In the genomic region with DNA sequence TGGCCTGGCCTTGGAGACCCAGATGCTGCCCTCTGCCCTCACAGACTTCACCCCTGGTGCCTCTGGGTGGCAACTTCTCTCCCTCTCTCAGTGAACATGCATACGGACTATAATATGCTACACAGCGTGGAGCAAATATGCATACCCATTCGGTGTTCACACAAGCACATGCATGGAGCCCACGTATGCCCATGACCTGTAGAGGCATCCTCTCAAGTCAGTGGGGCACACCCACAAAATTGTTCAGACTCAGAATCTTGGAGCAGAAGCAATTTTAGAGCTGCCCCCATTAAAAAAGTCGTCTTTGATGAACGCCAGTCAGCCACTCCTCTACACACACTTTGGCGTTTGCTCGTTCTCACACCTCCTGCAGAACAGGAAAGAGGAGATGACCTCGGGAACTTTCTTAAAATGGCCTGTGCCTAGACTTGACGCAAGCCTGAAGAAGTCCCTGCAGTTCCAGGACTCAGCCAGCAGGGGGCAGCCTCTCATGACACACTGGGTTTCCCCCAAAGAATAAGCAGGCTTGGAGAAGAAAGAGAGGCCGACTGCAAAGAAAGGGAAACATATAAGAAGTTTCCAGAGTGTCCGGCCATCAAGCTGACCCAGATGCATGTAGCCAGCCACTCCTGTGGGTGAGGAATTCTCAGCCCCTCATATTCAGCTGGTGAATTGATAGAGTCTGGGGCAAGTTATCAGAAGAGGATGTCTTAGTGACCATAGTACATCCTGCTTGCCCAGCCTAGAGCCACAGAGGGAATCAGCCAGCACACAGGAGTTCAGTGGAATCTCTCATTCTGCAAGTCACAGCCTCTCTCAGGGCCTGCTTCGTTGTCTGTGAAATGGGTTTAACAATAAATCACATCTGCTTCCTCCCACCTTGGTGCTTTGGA, we compare ENCODE assay signal across 8 cellular contexts. TPM values are rescaled to one million over a fixed set of nuclear protein-coding genes. Genes with fewer than 3 reads are reported as not detected.
DNase-seq lines count a peak whose midpoint lies in the region; ATAC-seq and TF ChIP-seq lines count a peak whose summit lies in the region.

No MANE protein-coding gene starts in this region.

- H3K4me1 Mint-ChIP-seq in activated naive CD4-positive, alpha-beta T cell treated with anti-CD3 and anti-CD28 coated beads for 36 hours (ENCODE audit: low read depth): peaks cover 1% of the 10 kb centered on the region
- peaks cover 4% of the 10 kb centered on the region for H3K4me1 Mint-ChIP-seq in glutamatergic neuron (ENCODE audit: low read depth, unreplicated experiment)

- H3K27ac Mint-ChIP-seq in activated naive CD4-positive, alpha-beta T cell treated with anti-CD3 and anti-CD28 coated beads for 36 hours: no peak overlapping the region
- no peak overlapping the region for H3K27ac Mint-ChIP-seq in glutamatergic neuron (ENCODE audit: unreplicated experiment)

- H3K9me3 Mint-ChIP-seq in activated naive CD4-positive, alpha-beta T cell treated with anti-CD3 and anti-CD28 coated beads for 36 hours: no peaks in the 10 kb centered on the region
- no peaks in the 10 kb centered on the region for H3K9me3 Mint-ChIP-seq in glutamatergic neuron (ENCODE audit: unreplicated experiment)

- CTCF ChIA-PET in activated naive CD4-positive, alpha-beta T cell treated with anti-CD3 and anti-CD28 coated beads for 36 hours (lab: Charles Lee): interaction anchor here (0.7 to 5.5 kb wide), 19 partner anchors 10 to 423 kb away, joined by 3 to 26 read pairs (median 3); no protein-coding TSS in a partner anchor

- intact Hi-C loops in activated naive CD4-positive, alpha-beta T cell treated with anti-CD3 and anti-CD28 coated beads for 36 hours (cut with micrococcal nuclease): loop anchor here (1.0 kb wide), 5 partner anchors 30 to 423 kb away; no protein-coding TSS in a partner anchor
- intact Hi-C loops in posterior vena cava (cut with DNase I): loop anchor here in 1 of 2 donors (2.0 kb wide), 1 partner anchor 89 kb away; no protein-coding TSS in a partner anchor

- no peak overlapping the region for H3K4me3 Mint-ChIP-seq in activated naive CD4-positive, alpha-beta T cell treated with anti-CD3 and anti-CD28 coated beads for 36 hours
- no peak overlapping the region for H3K4me3 Mint-ChIP-seq in glutamatergic neuron (ENCODE audit: unreplicated experiment)

- no peak overlapping the region for H3K4me3 ChIP-seq in AG10803 (ENCODE audit: low read length)

- H3K36me3 Mint-ChIP-seq in activated naive CD4-positive, alpha-beta T cell treated with anti-CD3 and anti-CD28 coated beads for 36 hours (ENCODE audit: low read depth): no peaks in the 10 kb centered on the region
- H3K36me3 Mint-ChIP-seq in glutamatergic neuron (ENCODE audit: unreplicated experiment): no peaks in the 10 kb centered on the region

- peak; percentile 70 for ATAC-seq in GM18870 (IDR thresholded peaks at IDR 0.05; ENCODE audit: unreplicated experiment)

- H3K27me3 Mint-ChIP-seq in activated naive CD4-positive, alpha-beta T cell treated with anti-CD3 and anti-CD28 coated beads for 36 hours (ENCODE audit: low read depth): no peaks in the 10 kb centered on the region
- H3K27me3 Mint-ChIP-seq in glutamatergic neuron (ENCODE audit: unreplicated experiment): no peaks in the 10 kb centered on the region

- peak; percentile 52 for DNase-seq in AG10803 (ENCODE audit: low read depth)
- DNase-seq in KBM-7: peak; percentile 88
- peak; percentile 69 for DNase-seq in SK-MEL-5 (ENCODE audit: low read depth, low spot score)
- DNase-seq in activated naive CD4-positive, alpha-beta T cell treated with anti-CD3 and anti-CD28 coated beads for 36 hours: peak; percentile 86
- DNase-seq in glutamatergic neuron: peak; percentile 77
- DNase-seq in posterior vena cava (ENCODE audit: low spot score): peak; percentile 91
- peak; percentile 76 for DNase-seq in ureter (ENCODE audit: low spot score)

- in situ Hi-C loops in KBM-7 (cut with MboI; ENCODE audit: low pct_unique_long_range_greater_than_20kb, low sequenced_read_pairs) (loop anchor here (25.0 kb wide), 1 partner anchor 100 kb away; the partner anchor contains the start of gene XPNPEP2), SK-MEL-5 (cut with HindIII; ENCODE audit: low pct_unique_long_range_greater_than_20kb, low sequenced_read_pairs) (no loop called here)

- TF ChIP-seq CTCF in AG10803 (conservative IDR thresholded peaks at IDR 0.05; ENCODE audit: low read length) (peak; percentile 86), glutamatergic neuron (IDR thresholded peaks at IDR 0.05; ENCODE audit: partially characterized antibody, unreplicated experiment) (peak; percentile 86)

RNA-seq across cellular contexts. Expression of gene APLN, which starts 17.3 kb away (rescaled TPM):
- 0.05 and 0.34 TPM in 2 replicates for total RNA-seq in SK-MEL-5 (2014; rRNA removed; shearing (Covaris generic))
- 0.39 and 1.2 TPM in 2 replicates for polyA plus RNA-seq in SK-MEL-5 (2015; cell fraction: cytosol; rRNA removed)
- 0.12 TPM in 1 of 2 replicates, not detected in the other for polyA plus RNA-seq in SK-MEL-5 (2015; cell fraction: nucleus; rRNA removed)
- under 1 TPM; 0.15 to 0.36 TPM for total RNA-seq in activated naive CD4-positive, alpha-beta T cell treated with anti-CD3 and anti-CD28 coated beads for 36 hours
- total RNA-seq in glutamatergic neuron (ENCODE audit: unreplicated experiment) (not detected), posterior vena cava (1 to 10 TPM; 6.1 to 8.5 TPM), ureter (0.52 TPM)
